Comparison of ENCODE assay signal across 19 cellular contexts in genomic region chr2:72959995-72960981, GRCh38. TPM values are rescaled to one million over a fixed set of nuclear protein-coding genes. Genes with fewer than 3 reads are reported as not detected.
"Had no signal": no experiment of that assay in that cellular context is flagged by ENCODE, and none has a peak within 500 bp of the region (broad histone marks: within the 10 kb centered on the region; RNA-seq: fewer than 3 reads in every experiment).

No MANE protein-coding gene starts in this region.

- H3K27me3 Mint-ChIP-seq: activated CD4-positive, alpha-beta T cell treated with anti-CD3 and anti-CD28 coated beads, Interleukin-2, amount 10 ng/mL, durations not matched to agents 24 days and 14 days; stimulated activated naive CD8-positive, alpha-beta T cell treated with anti-CD3 and anti-CD28 coated beads, Interleukin-15, amount 100 ng/mL, for 72 hours had no signal

- H3K9me3 Mint-ChIP-seq: activated CD4-positive, alpha-beta T cell treated with anti-CD3 and anti-CD28 coated beads, Interleukin-2, amount 10 ng/mL, durations not matched to agents 24 days and 14 days; endodermal cell; stimulated activated naive CD8-positive, alpha-beta T cell treated with anti-CD3 and anti-CD28 coated beads, Interleukin-15, amount 100 ng/mL, for 72 hours had no signal

- H3K27me3 ChIP-seq: gastrocnemius medialis, heart left ventricle, upper lobe of right lung had no signal

- H3K4me3 Mint-ChIP-seq: activated CD4-positive, alpha-beta T cell treated with anti-CD3 and anti-CD28 coated beads, Interleukin-2, amount 10 ng/mL, durations not matched to agents 24 days and 14 days; endodermal cell; stimulated activated naive CD8-positive, alpha-beta T cell treated with anti-CD3 and anti-CD28 coated beads, Interleukin-15, amount 100 ng/mL, for 72 hours had no signal

- H3K9me3 ChIP-seq: gastrocnemius medialis, heart left ventricle, lower lobe of right lung, upper lobe of right lung had no signal

- ATAC-seq: gastrocnemius medialis; heart left ventricle; left colon; lower lobe of right lung; right cardiac atrium; stimulated activated naive CD8-positive, alpha-beta T cell treated with anti-CD3 and anti-CD28 coated beads, Interleukin-15, amount 100 ng/mL, for 72 hours; upper lobe of right lung had no signal

- H3K4me1 Mint-ChIP-seq: stimulated activated naive CD8-positive, alpha-beta T cell treated with anti-CD3 and anti-CD28 coated beads, Interleukin-15, amount 100 ng/mL, for 72 hours had no signal

- H3K27ac ChIP-seq: gastrocnemius medialis, heart left ventricle, lower lobe of right lung, skin epidermis, upper lobe of right lung had no signal

- DNase-seq: activated CD4-positive, alpha-beta T cell treated with anti-CD3 and anti-CD28 coated beads, Interleukin-2, amount 10 ng/mL, durations not matched to agents 24 days and 14 days; activated CD4-positive, CD25-positive, alpha-beta regulatory T cell; activated CD8-positive, alpha-beta memory T cell treated with anti-CD3 and anti-CD28 coated beads for 24 hours; endodermal cell; erythroblast; gastrocnemius medialis; left colon; lower lobe of right lung; midbrain; nucleus accumbens; right cardiac atrium; stimulated activated CD4-positive, alpha-beta T cell treated with anti-CD3 and anti-CD28 coated beads, Interleukin-4, amount 100 ng/mL, for 24 hours; stimulated activated naive CD8-positive, alpha-beta T cell treated with anti-CD3 and anti-CD28 coated beads, Interleukin-15, amount 100 ng/mL, for 72 hours; upper lobe of right lung had no signal

- H3K27ac Mint-ChIP-seq: activated CD4-positive, alpha-beta T cell treated with anti-CD3 and anti-CD28 coated beads, Interleukin-2, amount 10 ng/mL, durations not matched to agents 24 days and 14 days; endodermal cell had no signal

- H3K4me1 ChIP-seq: gastrocnemius medialis, lower lobe of right lung, upper lobe of right lung had no signal

- H3K4me3 ChIP-seq: gastrocnemius medialis, heart left ventricle, lower lobe of right lung, skin epidermis, upper lobe of right lung had no signal

- H3K36me3 ChIP-seq: gastrocnemius medialis, lower lobe of right lung, upper lobe of right lung had no signal

RNA-seq across cellular contexts. Expression of gene EMX1, which starts 43.0 kb away (rescaled TPM):
- total RNA-seq: activated CD4-positive, alpha-beta T cell treated with anti-CD3 and anti-CD28 coated beads, Interleukin-2, amount 10 ng/mL, durations not matched to agents 24 days and 14 days; dermis microvascular lymphatic vessel endothelial cell; gastrocnemius medialis; heart left ventricle; lower lobe of right lung; posterior vena cava; right cardiac atrium; T-helper 2 cell treated with Interferon-gamma antibody and Interleukin-4, amounts not matched to agents 100 ng/mL and 5 ng/mL, for 36 hours; upper lobe of right lung had no signal
